In genomic region chr1:9883585-9884449, GRCh38 we compare ENCODE assay signal across 17 cellular contexts. TPM values are rescaled to one million over a fixed set of nuclear protein-coding genes. Genes with fewer than 3 reads are reported as not detected.
A peak's percentile ranks its signal among the peaks of the same experiment; 100 is the strongest.
DNase-seq lines count a peak whose midpoint lies in the region; ATAC-seq and TF ChIP-seq lines count a peak whose summit lies in the region.
"Had no signal": no experiment of that assay in that cellular context is flagged by ENCODE, and none has a peak within 500 bp of the region (broad histone marks: within the 10 kb centered on the region; RNA-seq: fewer than 3 reads in every experiment).

No MANE protein-coding gene starts in this region.

- no peaks in the 10 kb centered on the region for H3K9me3 ChIP-seq in CD8-positive, alpha-beta memory T cell (ENCODE audit: low read length)
- no peaks in the 10 kb centered on the region for H3K9me3 ChIP-seq in lower lobe of right lung
- H3K9me3 ChIP-seq: spleen had no signal

- DNase-seq in CD8-positive, alpha-beta memory T cell, result no peak
- DNase-seq in RWPE1 (ENCODE audit: low spot score), result no peak
- DNase-seq in head of caudate nucleus, result peak in 29 of 42 donors; percentile 14 to 69 (median 45)
- no peak for DNase-seq in natural killer cell treated with Interleukin-12 subunit alpha and Interleukin-12 subunit beta and Interleukin-15 and Interleukin-18, amount 100 ng/mL, for 72 hours (ENCODE audit: low spot score)
- DNase-seq in effector CD4-positive, alpha-beta T cell, result no peak
- no peak for DNase-seq in NCI-H1436 treated with DMSO at 0.1 percent for 48 hours (lab: John Stamatoyannopoulos, UW)
- DNase-seq in lower lobe of right lung, result no peak
- DNase-seq: cerebellar nuclear complex; GDM1; NCI-H1105; RPMI8226; spleen; stimulated activated naive CD8-positive, alpha-beta T cell treated with anti-CD3 and anti-CD28 coated beads, Interleukin-15, Interleukin-2, amounts not matched to agents 100 U/mL and 50 U/mL, for 24 hours had no signal

- no peak overlapping the region for H3K4me3 ChIP-seq in CD8-positive, alpha-beta memory T cell (ENCODE audit: low read length)
- H3K4me3 ChIP-seq in lower lobe of right lung, result no peak overlapping the region
- H3K4me3 ChIP-seq: spleen had no signal

- no peak for ATAC-seq in natural killer cell treated with Interleukin-12 subunit alpha and Interleukin-12 subunit beta and Interleukin-15 and Interleukin-18, amount 100 ng/mL, for 72 hours
- no peak for ATAC-seq in GM18502 (IDR thresholded peaks at IDR 0.05; ENCODE audit: poor library complexity, unreplicated experiment)
- no peak for ATAC-seq in lower lobe of right lung

- H3K4me1 Mint-ChIP-seq in CD8-positive, alpha-beta memory T cell, result peaks cover 19 to 29% (median 29%) of the 10 kb centered on the region in 3 donors
- peaks cover 29 to 42% of the 10 kb centered on the region in 2 donors for H3K4me1 Mint-ChIP-seq in natural killer cell treated with Interleukin-12 subunit alpha and Interleukin-12 subunit beta and Interleukin-15 and Interleukin-18, amount 100 ng/mL, for 72 hours (ENCODE audit: low read depth in 2 of 2)

- POLR2A ChIA-PET in CD8-positive, alpha-beta memory T cell (lab: Charles Lee), result no interaction called here
- POLR2A ChIA-PET in RWPE1 (lab: Yijun Ruan, JAX; ENCODE audit: low non-redundant PET), result no interaction called here

- no peak overlapping the region for H3K27ac ChIP-seq in CD8-positive, alpha-beta memory T cell (ENCODE audit: low read depth, low read length)
- H3K27ac ChIP-seq in RWPE1 (peak overlapping the region; percentile 81), lower lobe of right lung (no peak overlapping the region)

- H3K27me3 ChIP-seq in CD8-positive, alpha-beta memory T cell (ENCODE audit: insufficient read depth, low read length, poor library complexity, severe bottlenecking), result no peaks in the 10 kb centered on the region
- H3K27me3 ChIP-seq in lower lobe of right lung (ENCODE audit: low read depth), result no peaks in the 10 kb centered on the region
- H3K27me3 ChIP-seq: spleen had no signal

- no peak for TF ChIP-seq CTCF in RWPE1 (conservative IDR thresholded peaks at IDR 0.05; ENCODE audit: low read depth)
- no peak for TF ChIP-seq CTCF in lower lobe of right lung (IDR thresholded peaks at IDR 0.05)

- H3K36me3 ChIP-seq in CD8-positive, alpha-beta memory T cell (ENCODE audit: insufficient read depth, low read length), result no peaks in the 10 kb centered on the region
- H3K36me3 ChIP-seq in lower lobe of right lung, result peaks cover 8% of the 10 kb centered on the region

- peak overlapping the region in 1 of 7 donors; percentile 15 for H3K4me3 Mint-ChIP-seq in CD8-positive, alpha-beta memory T cell
- H3K4me3 Mint-ChIP-seq in natural killer cell treated with Interleukin-12 subunit alpha and Interleukin-12 subunit beta and Interleukin-15 and Interleukin-18, amount 100 ng/mL, for 72 hours, result no peak overlapping the region
- H3K4me3 Mint-ChIP-seq: activated naive CD8-positive, alpha-beta T cell; T-helper 1 cell treated with Interleukin-12 subunit alpha and Interleukin-12 subunit beta and Interleukin-4 antibody, amounts not matched to agents 30 μg/mL and 1 μg/mL, for 36 hours had no signal

- intact Hi-C loops in head of caudate nucleus (cut with DNase I) (no loop called here), lower lobe of right lung (cut with DNase I) (no loop called here)

- peaks cover 0 to 4% (median 3%) of the 10 kb centered on the region in 3 donors for H3K36me3 Mint-ChIP-seq in CD8-positive, alpha-beta memory T cell
- no peaks in the 10 kb centered on the region for H3K36me3 Mint-ChIP-seq in natural killer cell treated with Interleukin-12 subunit alpha and Interleukin-12 subunit beta and Interleukin-15 and Interleukin-18, amount 100 ng/mL, for 72 hours
- H3K36me3 Mint-ChIP-seq: activated naive CD8-positive, alpha-beta T cell had no signal

- H3K4me1 ChIP-seq in CD8-positive, alpha-beta memory T cell (ENCODE audit: insufficient read depth, low read length), result peaks cover 23% of the 10 kb centered on the region
- H3K4me1 ChIP-seq in lower lobe of right lung, result no peaks in the 10 kb centered on the region

- no peaks in the 10 kb centered on the region for H3K9me3 Mint-ChIP-seq in CD8-positive, alpha-beta memory T cell
- H3K9me3 Mint-ChIP-seq in natural killer cell treated with Interleukin-12 subunit alpha and Interleukin-12 subunit beta and Interleukin-15 and Interleukin-18, amount 100 ng/mL, for 72 hours, result no peaks in the 10 kb centered on the region
- H3K9me3 Mint-ChIP-seq: IgD-negative memory B cell; T-helper 1 cell treated with Interleukin-12 subunit alpha and Interleukin-12 subunit beta and Interleukin-4 antibody, amounts not matched to agents 30 μg/mL and 1 μg/mL, for 36 hours had no signal

- CTCF ChIA-PET in CD8-positive, alpha-beta memory T cell (lab: Charles Lee), result interaction anchor here (1.0 kb wide), 1 partner anchor 10 kb away, joined by 6 read pairs; no protein-coding TSS in a partner anchor
- CTCF ChIA-PET in RWPE1 (lab: Yijun Ruan, JAX), result no interaction called here

- peak overlapping the region in 6 of 8 donors; percentile 58 to 96 (median 84) for H3K27ac Mint-ChIP-seq in CD8-positive, alpha-beta memory T cell
- H3K27ac Mint-ChIP-seq in natural killer cell treated with Interleukin-12 subunit alpha and Interleukin-12 subunit beta and Interleukin-15 and Interleukin-18, amount 100 ng/mL, for 72 hours, result peak overlapping the region; percentile 31 to 95
- H3K27ac Mint-ChIP-seq: activated naive CD8-positive, alpha-beta T cell had no signal

- H3K27me3 Mint-ChIP-seq in CD8-positive, alpha-beta memory T cell, result no peaks in the 10 kb centered on the region
- no peaks in the 10 kb centered on the region for H3K27me3 Mint-ChIP-seq in natural killer cell treated with Interleukin-12 subunit alpha and Interleukin-12 subunit beta and Interleukin-15 and Interleukin-18, amount 100 ng/mL, for 72 hours
- H3K27me3 Mint-ChIP-seq: activated naive CD8-positive, alpha-beta T cell; IgD-negative memory B cell had no signal

RNA-seq across cellular contexts. Expression of gene CTNNBIP1, which starts 26.3 kb away (rescaled TPM):
- 10 to 100 TPM in 1 of 2 experiments, 1 to 10 TPM in 1; 9.1 to 10.7 TPM for total RNA-seq in CD8-positive, alpha-beta memory T cell
- 12.9 TPM for polyA plus RNA-seq in CD8-positive, alpha-beta memory T cell
- 10 to 100 TPM; 12.5 to 18.7 TPM for total RNA-seq in natural killer cell treated with Interleukin-12 subunit alpha and Interleukin-12 subunit beta and Interleukin-15 and Interleukin-18, amount 100 ng/mL, for 72 hours
- 35.0 TPM for total RNA-seq in lower lobe of right lung

RNA-seq across cellular contexts. Expression of gene LZIC, which starts 59.4 kb away (rescaled TPM):
- total RNA-seq in CD8-positive, alpha-beta memory T cell, result 10 to 100 TPM; 33.2 to 34.0 TPM
- 43.7 TPM for polyA plus RNA-seq in CD8-positive, alpha-beta memory T cell
- 10 to 100 TPM; 24.8 to 25.5 TPM for total RNA-seq in natural killer cell treated with Interleukin-12 subunit alpha and Interleukin-12 subunit beta and Interleukin-15 and Interleukin-18, amount 100 ng/mL, for 72 hours
- 23.3 TPM for total RNA-seq in lower lobe of right lung

RNA-seq across cellular contexts. Expression of gene NMNAT1, which starts 59.5 kb away (rescaled TPM):
- total RNA-seq in CD8-positive, alpha-beta memory T cell, result 10 to 100 TPM; 11.3 to 12.1 TPM
- polyA plus RNA-seq in CD8-positive, alpha-beta memory T cell, result 6.4 TPM
- total RNA-seq in natural killer cell treated with Interleukin-12 subunit alpha and Interleukin-12 subunit beta and Interleukin-15 and Interleukin-18, amount 100 ng/mL, for 72 hours, result 10 to 100 TPM in 1 of 2 donors, 1 to 10 TPM in 1; 9.8 to 12.3 TPM
- total RNA-seq in lower lobe of right lung, result 9.2 TPM

Comparison
In these comparisons a context has a peak if more than half of its experiments do, and no peak if none do; other contexts are left out.
1. DNase-seq: peak in head of caudate nucleus (29 of 42); none in CD8-positive, alpha-beta memory T cell (0 of 5), RWPE1 (single experiment), natural killer cell treated with Interleukin-12 subunit alpha and Interleukin-12 subunit beta and Interleukin-15 and Interleukin-18, amount 100 ng/mL, for 72 hours (single experiment), effector CD4-positive, alpha-beta T cell (single experiment), NCI-H1436 treated with DMSO at 0.1 percent for 48 hours (single experiment) and lower lobe of right lung (single experiment).